8 cellular contexts compared by ENCODE assay signal in the genomic region with DNA sequence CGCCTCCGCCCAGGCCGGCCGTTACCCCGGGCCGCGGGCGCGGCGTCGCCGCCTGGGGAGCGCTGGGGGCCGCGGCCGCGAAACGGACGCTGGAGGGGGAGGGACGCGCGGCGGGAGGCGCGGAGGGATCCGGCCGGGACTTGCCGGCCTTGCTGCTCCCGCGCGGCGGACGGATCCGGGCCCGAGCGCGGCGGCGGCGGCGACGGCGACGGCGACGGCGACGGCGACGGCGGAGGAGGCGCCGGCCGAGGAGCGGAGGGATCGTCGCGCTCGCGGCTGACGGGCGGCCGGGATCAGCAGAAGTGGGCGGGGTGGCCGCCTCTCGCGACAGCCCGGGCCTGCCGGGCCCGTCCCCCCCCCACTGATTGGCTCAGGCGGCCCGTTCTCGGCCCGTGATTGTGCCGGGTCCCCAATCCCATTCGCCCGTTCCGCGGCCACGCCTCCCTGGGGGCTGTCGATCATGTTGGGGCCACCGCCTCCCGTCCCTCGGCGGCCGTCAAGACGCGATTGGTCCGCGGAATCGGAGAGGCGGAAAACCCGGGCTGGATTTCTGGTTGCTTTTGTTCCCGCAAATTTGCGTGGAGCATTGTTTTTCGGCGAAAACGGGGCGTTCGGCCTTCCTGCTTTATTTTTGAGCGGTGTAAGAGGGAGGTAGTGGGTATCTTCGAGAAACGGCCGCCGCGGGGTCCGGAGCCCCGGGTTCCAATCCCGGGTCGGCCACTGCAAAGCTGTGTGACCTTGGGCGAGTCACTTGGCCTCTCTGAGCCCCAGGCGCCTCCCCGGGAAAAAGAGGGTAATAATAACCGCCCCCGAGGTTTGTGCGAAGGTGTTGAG. TPM values are rescaled to one million over a fixed set of nuclear protein-coding genes. Genes with fewer than 3 reads are reported as not detected.
A peak's percentile ranks its signal among the peaks of the same experiment; 100 is the strongest.
DNase-seq lines count a peak whose midpoint lies in the region; ATAC-seq and TF ChIP-seq lines count a peak whose summit lies in the region.

A gene (minus strand): TSS at position 304 of the 834 bp plus-strand sequence. CDS start 786 bp downstream, outside the sequence.

- H3K36me3 Mint-ChIP-seq in activated CD4-positive, alpha-beta T cell treated with anti-CD3 and anti-CD28 coated beads, Interleukin-2, amount 10 ng/mL, durations not matched to agents 7 days and 5 days (ENCODE audit: low read depth), result no peaks in the 10 kb centered on the region

- H3K4me1 Mint-ChIP-seq in activated CD4-positive, alpha-beta T cell treated with anti-CD3 and anti-CD28 coated beads, Interleukin-2, amount 10 ng/mL, durations not matched to agents 7 days and 5 days, result peaks cover 49% of the 10 kb centered on the region

- POLR2A ChIA-PET in activated CD4-positive, alpha-beta T cell treated with anti-CD3 and anti-CD28 coated beads, Interleukin-2, amount 10 ng/mL, durations not matched to agents 7 days and 5 days (lab: Charles Lee), result no interaction called here

- peak within 1 kb of the TSS; percentile 89 for H3K27ac Mint-ChIP-seq in activated CD4-positive, alpha-beta T cell treated with anti-CD3 and anti-CD28 coated beads, Interleukin-2, amount 10 ng/mL, durations not matched to agents 7 days and 5 days

- TF ChIP-seq POLR2A in GM19099 (IDR thresholded peaks at IDR 0.05; ENCODE audit: extremely low read depth, insufficient read length, low read depth), result peak; percentile 56

- H3K27me3 Mint-ChIP-seq in activated CD4-positive, alpha-beta T cell treated with anti-CD3 and anti-CD28 coated beads, Interleukin-2, amount 10 ng/mL, durations not matched to agents 7 days and 5 days, result peaks cover 14% of the 10 kb centered on the region

- ATAC-seq in HG03378 (IDR thresholded peaks at IDR 0.05; ENCODE audit: unreplicated experiment), result peak; percentile 73
- peak; percentile 83 for ATAC-seq in left lobe of liver

- CTCF ChIA-PET in activated CD4-positive, alpha-beta T cell treated with anti-CD3 and anti-CD28 coated beads, Interleukin-2, amount 10 ng/mL, durations not matched to agents 7 days and 5 days (lab: Charles Lee), result interaction anchor here (0.7 kb wide), 1 partner anchor 99 kb away, joined by 3 read pairs; no protein-coding TSS in a partner anchor

- H3K9me3 Mint-ChIP-seq in activated CD4-positive, alpha-beta T cell treated with anti-CD3 and anti-CD28 coated beads, Interleukin-2, amount 10 ng/mL, durations not matched to agents 7 days and 5 days, result no peaks in the 10 kb centered on the region

- peak; percentile 99 for DNase-seq in Ammon's horn (ENCODE audit: low spot score)
- DNase-seq in NCI-H510A treated with DMSO at 0.1 percent for 48 hours (lab: John Stamatoyannopoulos, UW), result peak; percentile 85
- peak; percentile 99 for DNase-seq in activated CD4-positive, alpha-beta T cell treated with anti-CD3 and anti-CD28 coated beads, Interleukin-2, amount 10 ng/mL, durations not matched to agents 7 days and 5 days
- DNase-seq in dedifferentiated amniotic fluid mesenchymal stem cell (ENCODE audit: extremely low spot score), result peak; percentile 98
- peak; percentile 100 for DNase-seq in left lobe of liver (ENCODE audit: low spot score)
- peak; percentile 99 for DNase-seq in stimulated activated CD4-positive, alpha-beta T cell treated with anti-CD3 and anti-CD28 coated beads, Interleukin-1b, Interleukin-23, amount 100 ng/mL, for 48 hours

- peak within 1 kb of the TSS; percentile 81 for H3K4me3 Mint-ChIP-seq in activated CD4-positive, alpha-beta T cell treated with anti-CD3 and anti-CD28 coated beads, Interleukin-2, amount 10 ng/mL, durations not matched to agents 7 days and 5 days

RNA-seq across cellular contexts. Expression of the gene that starts here (rescaled TPM):
- total RNA-seq in activated CD4-positive, alpha-beta T cell treated with anti-CD3 and anti-CD28 coated beads, Interleukin-2, amount 10 ng/mL, durations not matched to agents 7 days and 5 days, result 1 to 10 TPM; 7.6 to 7.9 TPM
- 19.3 TPM for total RNA-seq in left lobe of liver

Comparison
In these comparisons a context has a peak if more than half of its experiments do, and no peak if none do; other contexts are left out.
1. Peak in every context shown above with its lines: DNase-seq and ATAC-seq.